In genomic region chr12:28237423-28237822, GRCh38 we compare ENCODE assay signal across 16 cellular contexts. TPM values are rescaled to one million over a fixed set of nuclear protein-coding genes. Genes with fewer than 3 reads are reported as not detected.
DNase-seq lines count a peak whose midpoint lies in the region; ATAC-seq and TF ChIP-seq lines count a peak whose summit lies in the region.
"Had no signal": no experiment of that assay in that cellular context is flagged by ENCODE, and none has a peak within 500 bp of the region (broad histone marks: within the 10 kb centered on the region; RNA-seq: fewer than 3 reads in every experiment).

No MANE protein-coding gene starts in this region.

- no peak overlapping the region for H3K4me2 ChIP-seq in GM23338
- no peak overlapping the region for H3K4me2 ChIP-seq in neural progenitor cell

- H3K9me3 Mint-ChIP-seq in GM23338: no peaks in the 10 kb centered on the region
- no peaks in the 10 kb centered on the region for H3K9me3 Mint-ChIP-seq in neural progenitor cell
- H3K9me3 Mint-ChIP-seq: activated B cell treated with CpG ODN at 0.5 μM for 24 hours had no signal

- H3F3A ChIP-seq in GM23338 (replicated peaks; ENCODE audit: low read depth): no peaks in the 10 kb centered on the region
- no peaks in the 10 kb centered on the region for H3F3A ChIP-seq in neural progenitor cell (ENCODE audit: low read depth)

- no peak overlapping the region for H3K4me3 Mint-ChIP-seq in GM23338
- H3K4me3 Mint-ChIP-seq in neural progenitor cell: no peak overlapping the region
- H3K4me3 Mint-ChIP-seq: activated B cell treated with CpG ODN at 0.5 μM for 24 hours had no signal

- H2AFZ ChIP-seq in GM23338: no peak overlapping the region
- H2AFZ ChIP-seq in neural progenitor cell (replicated peaks): no peak overlapping the region

- peak; percentile 62; the same call in 2 of the 3 replicates for ATAC-seq in GM23338
- ATAC-seq in Panc1: no peak
- ATAC-seq: heart left ventricle had no signal

- H3K9ac ChIP-seq in neural progenitor cell: no peak overlapping the region

- H3K27me3 ChIP-seq in GM23338 (ENCODE audit: insufficient read depth) (no peaks in the 10 kb centered on the region), Panc1 (ENCODE audit: control insufficient read depth, insufficient read depth, low read length) (no peaks in the 10 kb centered on the region), neural progenitor cell (no peaks in the 10 kb centered on the region)
- H3K27me3 ChIP-seq: heart left ventricle, SJSA1, upper lobe of left lung had no signal

- H3K27ac Mint-ChIP-seq in GM23338 (no peak overlapping the region), neural progenitor cell (no peak overlapping the region)
- H3K27ac Mint-ChIP-seq: activated B cell treated with CpG ODN at 0.5 μM for 24 hours had no signal

- H3K27me3 Mint-ChIP-seq in GM23338 (ENCODE audit: insufficient read depth, low read depth, poor library complexity): peaks cover 1% of the 10 kb centered on the region
- H3K27me3 Mint-ChIP-seq in neural progenitor cell (ENCODE audit: insufficient read depth, low read depth): no peaks in the 10 kb centered on the region
- H3K27me3 Mint-ChIP-seq: activated B cell treated with CpG ODN at 0.5 μM for 24 hours had no signal

- CTCF ChIA-PET in Panc1 (lab: Charles Lee): no interaction called here

- POLR2A ChIA-PET in Panc1 (lab: Charles Lee): no interaction called here

- DNase-seq in GM23338 (ENCODE audit: low spot score): peak; percentile 60
- no peak for DNase-seq in Panc1 (ENCODE audit: low read depth, low spot score)
- DNase-seq in epithelial cell of proximal tubule (ENCODE audit: low read depth): no peak
- no peak for DNase-seq in neural progenitor cell (ENCODE audit: low spot score)
- DNase-seq in ecto neural progenitor cell (ENCODE audit: low spot score): no peak
- no peak for DNase-seq in stimulated activated CD4-positive, alpha-beta T cell treated with anti-CD3 and anti-CD28 coated beads, Interleukin-4, amount 100 ng/mL, for 4 hours
- DNase-seq in NCI-H526 (lab: John Stamatoyannopoulos, UW): no peak
- DNase-seq in NCI-H2196 treated with DMSO at 0.1 percent for 48 hours (lab: John Stamatoyannopoulos, UW; ENCODE audit: unreplicated experiment): no peak
- DNase-seq: activated B cell treated with CpG ODN at 0.5 μM for 24 hours, activated T-cell treated with anti-CD3 and anti-CD28 coated beads for 4 hours, heart left ventricle, NCI-H1436, NCI-H774, nucleus accumbens, upper lobe of left lung had no signal

- peaks cover 39% of the 10 kb centered on the region for H3K79me2 ChIP-seq in GM23338 (replicated peaks; ENCODE audit: insufficient read depth)
- H3K79me2 ChIP-seq in neural progenitor cell (ENCODE audit: low read depth): peaks cover 10% of the 10 kb centered on the region

- H3K36me3 Mint-ChIP-seq in GM23338 (ENCODE audit: low read depth): no peaks in the 10 kb centered on the region
- H3K36me3 Mint-ChIP-seq in neural progenitor cell: no peaks in the 10 kb centered on the region

- in situ Hi-C loops in Panc1 (cut with HindIII; ENCODE audit: low pct_unique_long_range_greater_than_20kb, low sequenced_read_pairs): no loop called here

- H3K27ac ChIP-seq in GM23338 (ENCODE audit: low read depth): no peak overlapping the region
- H3K27ac ChIP-seq in Panc1 (ENCODE audit: low read length): no peak overlapping the region
- no peak overlapping the region for H3K27ac ChIP-seq in neural progenitor cell
- H3K27ac ChIP-seq: heart left ventricle, SJSA1, upper lobe of left lung had no signal

- peak; percentile 64 to 65 for TF ChIP-seq CTCF in GM23338 (conservative IDR thresholded peaks at IDR 0.05; ENCODE audit: low read depth in 2 of 2)
- peak; percentile 63 for TF ChIP-seq CTCF in Panc1 (IDR thresholded peaks at IDR 0.05)
- TF ChIP-seq CTCF in epithelial cell of proximal tubule (conservative IDR thresholded peaks at IDR 0.05; ENCODE audit: low read depth, low read length): peak; percentile 39
- TF ChIP-seq CTCF in neural progenitor cell (IDR thresholded peaks at IDR 0.05): peak; percentile 30

- H3K9me3 ChIP-seq in Panc1 (ENCODE audit: control insufficient read depth, insufficient read depth, low read depth, low read length) (no peaks in the 10 kb centered on the region), neural progenitor cell (ENCODE audit: low read depth) (no peaks in the 10 kb centered on the region)
- H3K9me3 ChIP-seq: heart left ventricle, SJSA1, upper lobe of left lung had no signal

- H4K20me1 ChIP-seq in GM23338 (replicated peaks; ENCODE audit: insufficient read depth): no peaks in the 10 kb centered on the region
- no peaks in the 10 kb centered on the region for H4K20me1 ChIP-seq in neural progenitor cell (ENCODE audit: low read depth)

- H3K4me1 Mint-ChIP-seq in GM23338 (peaks cover 6% of the 10 kb centered on the region; the same call in 2 of the 3 replicates), neural progenitor cell (no peaks in the 10 kb centered on the region)

- intact Hi-C loops in Panc1 (cut with micrococcal nuclease; ENCODE audit: unreplicated experiment): no loop called here

- no peaks in the 10 kb centered on the region for H3K36me3 ChIP-seq in GM23338 (ENCODE audit: insufficient read depth)
- no peaks in the 10 kb centered on the region for H3K36me3 ChIP-seq in Panc1 (ENCODE audit: control insufficient read depth, insufficient read depth, low read length)
- H3K36me3 ChIP-seq in neural progenitor cell: no peaks in the 10 kb centered on the region
- H3K36me3 ChIP-seq: heart left ventricle, SJSA1, upper lobe of left lung had no signal

- BruUV-seq in Panc1 (replicated peaks; lab: Mats Ljungman, UMichigan): no TSS peak

- no peak overlapping the region for H3K4me3 ChIP-seq in GM23338
- H3K4me3 ChIP-seq in Panc1 (ENCODE audit: low read depth in 2 of 2, low read length in 2 of 2): no peak overlapping the region
- H3K4me3 ChIP-seq in epithelial cell of proximal tubule (ENCODE audit: low read depth, low read length): no peak overlapping the region
- no peak overlapping the region for H3K4me3 ChIP-seq in neural progenitor cell
- H3K4me3 ChIP-seq: heart left ventricle, SJSA1, upper lobe of left lung had no signal

- H3K9me2 ChIP-seq in GM23338 (ENCODE audit: insufficient read depth): no peaks in the 10 kb centered on the region

- H3K4me1 ChIP-seq in GM23338 (ENCODE audit: insufficient read depth): no peaks in the 10 kb centered on the region
- H3K4me1 ChIP-seq in Panc1 (ENCODE audit: control insufficient read depth, insufficient read depth, low read length): no peaks in the 10 kb centered on the region
- no peaks in the 10 kb centered on the region for H3K4me1 ChIP-seq in neural progenitor cell
- H3K4me1 ChIP-seq: SJSA1 had no signal

TF ChIP-seq in GM23338, 12 proteins besides CTCF, POLR2A, EP300 and RAD21 (continues in another document):
- TF ChIP-seq STAT1 (IDR thresholded peaks at IDR 0.05; ENCODE audit: unreplicated experiment) (no peak), ZNF331 (CRISPR knock-in tag; IDR thresholded peaks at IDR 0.05; ENCODE audit: low read depth) (no peak)

RNA-seq across cellular contexts. Expression of gene CCDC91, which starts 47.2 kb away (rescaled TPM):
- total RNA-seq in GM23338 (2014; rRNA removed; shearing (Covaris generic)): 17.0 and 24.7 TPM in 2 replicates
- 40.0 and 48.7 TPM in 2 replicates for polyA plus RNA-seq in GM23338 (2016; fragmentation: Nextera tagmentation; extraction: Ambion mirVana)
- total RNA-seq in Panc1 (2021; ENCODE audit: unreplicated experiment): 26.9 TPM
- polyA plus RNA-seq in Panc1 (2012; ENCODE audit: insufficient read length): 33.2 TPM
- total RNA-seq in epithelial cell of proximal tubule: 11.4 and 11.8 TPM in 2 replicates
- total RNA-seq in neural progenitor cell (ENCODE audit: low replicate concordance): 24.8 and 35.8 TPM in 2 replicates
